ENCODE assay signal across 1 cellular context in the genomic region with DNA sequence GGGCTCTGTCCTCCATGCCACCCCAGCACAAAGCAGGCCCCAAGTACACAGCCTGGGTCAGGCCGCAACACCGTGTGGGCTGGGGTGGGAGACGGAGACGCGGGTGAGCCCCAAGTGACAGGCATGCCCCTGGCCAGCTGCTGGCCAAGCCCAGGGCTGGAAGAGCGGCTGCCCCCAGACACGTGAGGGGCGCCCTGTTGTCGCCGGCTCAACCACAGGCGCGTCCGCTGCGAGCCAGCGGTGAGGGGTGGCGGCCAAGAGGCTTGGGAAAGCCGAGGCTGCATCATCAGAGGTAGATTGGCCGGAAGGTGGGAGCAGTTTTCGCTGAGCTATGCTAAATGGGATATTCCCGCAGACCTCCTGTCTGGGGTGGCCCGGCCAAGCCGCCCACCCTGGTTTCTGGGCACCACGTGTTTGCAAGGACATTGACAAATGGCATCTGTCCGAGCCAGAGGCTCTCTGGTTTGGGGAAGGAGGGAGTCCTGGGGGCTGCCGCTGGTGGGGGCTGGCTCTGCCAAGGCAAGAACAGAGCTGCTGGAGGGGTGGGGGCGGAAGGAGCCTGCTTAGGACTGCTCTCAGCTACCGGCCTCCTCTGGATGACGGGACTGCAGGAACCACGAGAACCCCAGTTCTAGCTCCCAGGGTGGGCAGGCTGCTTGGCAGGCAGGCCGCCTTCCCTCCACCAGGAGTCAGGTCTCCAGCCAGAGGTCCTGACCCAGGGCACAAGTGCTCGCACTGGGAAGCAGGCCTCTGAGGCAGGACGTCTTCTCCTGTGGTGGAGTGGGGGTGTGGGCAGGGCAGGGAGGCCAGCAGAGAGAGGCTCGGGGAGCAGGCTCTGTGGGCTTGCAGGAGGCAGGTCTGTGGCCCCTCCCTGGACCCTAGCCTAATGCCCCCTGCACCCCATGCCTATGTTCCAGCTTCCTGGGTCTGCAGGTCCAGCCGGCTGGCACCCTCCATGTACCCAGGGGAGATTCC.
TF ChIP-seq lines count a peak whose summit lies in the region.

No MANE protein-coding gene starts in this region.

TF ChIP-seq in SK-N-SH, 30 proteins besides CTCF, POLR2A, EP300 and RAD21:
- TF ChIP-seq FOXJ3 (CRISPR knock-in tag; IDR thresholded peaks at IDR 0.05): no peak
- TF ChIP-seq, protein P1, sequence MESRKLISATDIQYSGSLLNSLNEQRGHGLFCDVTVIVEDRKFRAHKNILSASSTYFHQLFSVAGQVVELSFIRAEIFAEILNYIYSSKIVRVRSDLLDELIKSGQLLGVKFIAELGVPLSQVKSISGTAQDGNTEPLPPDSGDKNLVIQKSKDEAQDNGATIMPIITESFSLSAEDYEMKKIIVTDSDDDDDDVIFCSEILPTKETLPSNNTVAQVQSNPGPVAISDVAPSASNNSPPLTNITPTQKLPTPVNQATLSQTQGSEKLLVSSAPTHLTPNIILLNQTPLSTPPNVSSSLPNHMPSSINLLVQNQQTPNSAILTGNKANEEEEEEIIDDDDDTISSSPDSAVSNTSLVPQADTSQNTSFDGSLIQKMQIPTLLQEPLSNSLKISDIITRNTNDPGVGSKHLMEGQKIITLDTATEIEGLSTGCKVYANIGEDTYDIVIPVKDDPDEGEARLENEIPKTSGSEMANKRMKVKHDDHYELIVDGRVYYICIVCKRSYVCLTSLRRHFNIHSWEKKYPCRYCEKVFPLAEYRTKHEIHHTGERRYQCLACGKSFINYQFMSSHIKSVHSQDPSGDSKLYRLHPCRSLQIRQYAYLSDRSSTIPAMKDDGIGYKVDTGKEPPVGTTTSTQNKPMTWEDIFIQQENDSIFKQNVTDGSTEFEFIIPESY (IDR thresholded peaks at IDR 0.05; ENCODE audit: borderline replicate concordance, low read depth): no peak
- TF ChIP-seq MAX (IDR thresholded peaks at IDR 0.05; ENCODE audit: low read depth): no peak
